In the genomic region with DNA sequence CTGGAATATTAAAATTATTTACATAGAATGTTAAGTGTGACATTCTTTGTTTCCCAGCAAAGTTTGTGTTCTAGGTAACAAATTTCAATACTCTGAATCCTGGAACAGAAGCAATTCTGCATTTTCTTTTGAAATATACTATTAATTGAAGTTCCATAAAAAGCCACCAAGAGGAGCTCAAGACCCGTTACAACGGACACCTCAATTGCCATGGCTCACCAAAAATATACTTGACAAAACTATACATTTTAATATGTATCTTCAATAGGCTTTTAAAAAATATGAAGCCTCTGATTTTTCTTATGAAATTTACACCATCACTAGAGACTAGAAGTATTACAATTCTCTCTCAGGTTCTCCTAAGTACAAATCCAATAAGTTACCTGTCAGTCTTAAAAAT, we compare ENCODE assay signal across 9 cellular contexts.
DNase-seq lines count a peak whose midpoint lies in the region; ATAC-seq, FAIRE-seq and TF ChIP-seq lines count a peak whose summit lies in the region.
"Had no signal": no experiment of that assay in that cellular context is flagged by ENCODE, and none has a peak within 500 bp of the region (broad histone marks: within the 10 kb centered on the region; RNA-seq: fewer than 3 reads in every experiment).

No MANE protein-coding gene starts in this region.

- no peaks in the 10 kb centered on the region for H3K79me2 ChIP-seq in fibroblast of lung (ENCODE audit: control insufficient read depth, insufficient read depth, low read length)

- no peaks in the 10 kb centered on the region for H3K27me3 Mint-ChIP-seq in activated naive CD4-positive, alpha-beta T cell treated with anti-CD3 and anti-CD28 coated beads for 36 hours (ENCODE audit: low read depth)
- no peaks in the 10 kb centered on the region for H3K27me3 Mint-ChIP-seq in type B pancreatic cell
- H3K27me3 Mint-ChIP-seq: activated B cell treated with CpG ODN at 0.5 μM for 24 hours had no signal

- no peaks in the 10 kb centered on the region for H3K9me3 ChIP-seq in Panc1 (ENCODE audit: control insufficient read depth, insufficient read depth, low read depth, low read length)
- no peaks in the 10 kb centered on the region for H3K9me3 ChIP-seq in fibroblast of lung (ENCODE audit: control insufficient read depth, insufficient read depth, low read depth, low read length)

- POLR2A ChIA-PET in Panc1 (lab: Charles Lee) = no interaction called here

- FAIRE-seq in HTR-8/SVneo (lab: Jason Lieb, UNC) = no peak

- no peaks in the 10 kb centered on the region for H4K20me1 ChIP-seq in fibroblast of lung (ENCODE audit: control insufficient read depth, extremely low read depth, insufficient read depth, low read length)

- no peak overlapping the region for H2AFZ ChIP-seq in fibroblast of lung (ENCODE audit: low read length)

- H3K4me3 ChIP-seq in Panc1 (ENCODE audit: low read depth in 2 of 2, low read length in 2 of 2) (no peak overlapping the region), fibroblast of lung (replicated peaks in 1 of 4; ENCODE audit: control extremely low read depth in 1 of 4, insufficient read depth in 1 of 4, low read depth in 3 of 4, low read length in 4 of 4) (no peak overlapping the region)

- H3K27me3 ChIP-seq in Panc1 (ENCODE audit: control insufficient read depth, insufficient read depth, low read length) = no peaks in the 10 kb centered on the region
- H3K27me3 ChIP-seq in fibroblast of lung (ENCODE audit: control insufficient read depth, insufficient read depth, low read length) = no peaks in the 10 kb centered on the region

- BruUV-seq in Panc1 (replicated peaks; lab: Mats Ljungman, UMichigan) = no TSS peak

- peaks cover 23% of the 10 kb centered on the region for H3K4me1 Mint-ChIP-seq in activated naive CD4-positive, alpha-beta T cell treated with anti-CD3 and anti-CD28 coated beads for 36 hours (ENCODE audit: low read depth)
- peaks cover 13% of the 10 kb centered on the region for H3K4me1 Mint-ChIP-seq in type B pancreatic cell (ENCODE audit: unreplicated experiment)

- in situ Hi-C loops in Panc1 (cut with HindIII; ENCODE audit: low pct_unique_long_range_greater_than_20kb, low sequenced_read_pairs) = no loop called here

- CTCF ChIA-PET in activated naive CD4-positive, alpha-beta T cell treated with anti-CD3 and anti-CD28 coated beads for 36 hours (lab: Charles Lee) = interaction anchor here (0.7 to 1.0 kb wide), 2 partner anchors 35 to 201 kb away, joined by 3 to 4 read pairs; no protein-coding TSS in a partner anchor
- CTCF ChIA-PET in Panc1 (lab: Charles Lee) = interaction anchor here (1.1 kb wide), 1 partner anchor 201 kb away, joined by 4 read pairs; no protein-coding TSS in a partner anchor

- no peak overlapping the region for H3K9ac ChIP-seq in fibroblast of lung (ENCODE audit: insufficient read depth, low read length)

- H3K27ac ChIP-seq in Panc1 (ENCODE audit: low read length) (no peak overlapping the region), fibroblast of lung (ENCODE audit: insufficient read depth, low read length) (no peak overlapping the region)

- no peak overlapping the region for H3K4me3 Mint-ChIP-seq in activated naive CD4-positive, alpha-beta T cell treated with anti-CD3 and anti-CD28 coated beads for 36 hours
- H3K4me3 Mint-ChIP-seq in type B pancreatic cell = no peak overlapping the region
- H3K4me3 Mint-ChIP-seq: activated B cell treated with CpG ODN at 0.5 μM for 24 hours had no signal

- no peaks in the 10 kb centered on the region for H3K4me1 ChIP-seq in Panc1 (ENCODE audit: control insufficient read depth, insufficient read depth, low read length)
- peaks cover 4% of the 10 kb centered on the region for H3K4me1 ChIP-seq in fibroblast of lung (ENCODE audit: control insufficient read depth, extremely low read depth, insufficient read depth, low read length)

- no peak overlapping the region for H3K4me2 ChIP-seq in fibroblast of lung (ENCODE audit: extremely low read depth, insufficient read depth, low read length)

- H3K9me3 Mint-ChIP-seq in activated naive CD4-positive, alpha-beta T cell treated with anti-CD3 and anti-CD28 coated beads for 36 hours = no peaks in the 10 kb centered on the region
- no peaks in the 10 kb centered on the region for H3K9me3 Mint-ChIP-seq in activated naive CD4-positive, alpha-beta T cell treated with anti-CD3 and anti-CD28 coated beads, Interleukin-2, amount 50 U/mL, for 72 hours
- no peaks in the 10 kb centered on the region for H3K9me3 Mint-ChIP-seq in type B pancreatic cell
- H3K9me3 Mint-ChIP-seq: activated B cell treated with CpG ODN at 0.5 μM for 24 hours had no signal

- DNase-seq in activated naive CD4-positive, alpha-beta T cell treated with anti-CD3 and anti-CD28 coated beads for 36 hours = peak; percentile 9
- DNase-seq in activated naive CD4-positive, alpha-beta T cell treated with anti-CD3 and anti-CD28 coated beads, Interleukin-2, amount 50 U/mL, for 72 hours (ENCODE audit: low spot score in 2 of 2) = no peak
- DNase-seq in Panc1 (ENCODE audit: low read depth, low spot score) (no peak), fibroblast of lung (ENCODE audit: low read depth in 2 of 2) (peak in 1 of 2 donors; percentile 51), type B pancreatic cell (ENCODE audit: extremely low spot score, unreplicated experiment) (no peak), HTR-8/SVneo (ENCODE audit: insufficient read length, low spot score) (no peak)
- no peak for DNase-seq in effector CD4-positive, alpha-beta T cell
- DNase-seq: activated B cell treated with CpG ODN at 0.5 μM for 24 hours had no signal

- intact Hi-C loops in activated naive CD4-positive, alpha-beta T cell treated with anti-CD3 and anti-CD28 coated beads for 36 hours (cut with micrococcal nuclease) = loop anchor here (1.0 to 10.0 kb wide), 4 partner anchors 176 to 1996 kb away; partner anchors contain the start of gene CASK
- intact Hi-C loops in Panc1 (cut with micrococcal nuclease; ENCODE audit: unreplicated experiment) = no loop called here

- ATAC-seq in activated naive CD4-positive, alpha-beta T cell treated with anti-CD3 and anti-CD28 coated beads, Interleukin-2, amount 50 U/mL, for 72 hours = no peak
- no peak for ATAC-seq in Panc1
- no peak for ATAC-seq in GM21528 (IDR thresholded peaks at IDR 0.05; ENCODE audit: low FRiP score, unreplicated experiment)

- no peaks in the 10 kb centered on the region for H3K36me3 ChIP-seq in Panc1 (ENCODE audit: control insufficient read depth, insufficient read depth, low read length)
- H3K36me3 ChIP-seq in fibroblast of lung (ENCODE audit: control insufficient read depth, insufficient read depth, low read length) = no peaks in the 10 kb centered on the region

- no peaks in the 10 kb centered on the region for H3K36me3 Mint-ChIP-seq in activated naive CD4-positive, alpha-beta T cell treated with anti-CD3 and anti-CD28 coated beads for 36 hours (ENCODE audit: low read depth)
- no peaks in the 10 kb centered on the region for H3K36me3 Mint-ChIP-seq in activated naive CD4-positive, alpha-beta T cell treated with anti-CD3 and anti-CD28 coated beads, Interleukin-2, amount 50 U/mL, for 72 hours
- H3K36me3 Mint-ChIP-seq in type B pancreatic cell = no peaks in the 10 kb centered on the region

- TF ChIP-seq CTCF in Panc1 (IDR thresholded peaks at IDR 0.05) (peak; percentile 25; the same call in 1 of the 2 replicates), fibroblast of lung (conservative IDR thresholded peaks at IDR 0.05 in 1 of 2, IDR thresholded peaks at IDR 0.05 in 1 of 2; ENCODE audit: low read depth in 1 of 2, low read length in 2 of 2) (peak; percentile 16 to 45), type B pancreatic cell (conservative IDR thresholded peaks at IDR 0.05) (peak; percentile 64)

- H3K27ac Mint-ChIP-seq in activated naive CD4-positive, alpha-beta T cell treated with anti-CD3 and anti-CD28 coated beads for 36 hours = no peak overlapping the region
- H3K27ac Mint-ChIP-seq in activated naive CD4-positive, alpha-beta T cell treated with anti-CD3 and anti-CD28 coated beads, Interleukin-2, amount 50 U/mL, for 72 hours = no peak overlapping the region
- H3K27ac Mint-ChIP-seq in type B pancreatic cell = no peak overlapping the region
